ENCODE assay signal across 1 cellular context in the genomic region with DNA sequence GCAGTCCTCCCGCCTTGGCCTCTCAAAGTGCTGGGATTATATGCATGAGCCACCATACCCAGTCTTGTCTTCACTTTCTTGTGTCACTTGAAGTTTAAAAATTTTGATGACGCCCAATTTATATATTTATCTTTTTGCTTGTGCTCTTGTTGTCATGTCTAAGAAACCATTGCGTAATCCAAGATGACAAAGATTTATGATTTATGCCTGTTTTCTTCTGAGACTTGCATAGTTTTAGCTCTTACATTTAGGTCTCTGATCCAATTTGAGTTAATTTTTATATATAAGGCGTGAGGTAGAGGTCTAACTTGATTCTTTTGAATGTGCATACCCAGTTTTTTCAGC.
TF ChIP-seq lines count a peak whose summit lies in the region.

No MANE protein-coding gene starts in this region.

TF ChIP-seq in H1, 55 proteins besides CTCF, POLR2A, EP300 and RAD21:
- TF ChIP-seq CEBPB (IDR thresholded peaks at IDR 0.05; ENCODE audit: low read depth, low read length): peak; percentile 64; the same call in 1 of the 2 replicates
- TF ChIP-seq SP2 (IDR thresholded peaks at IDR 0.05; ENCODE audit: low read length): no peak
- TF ChIP-seq, protein P1, sequence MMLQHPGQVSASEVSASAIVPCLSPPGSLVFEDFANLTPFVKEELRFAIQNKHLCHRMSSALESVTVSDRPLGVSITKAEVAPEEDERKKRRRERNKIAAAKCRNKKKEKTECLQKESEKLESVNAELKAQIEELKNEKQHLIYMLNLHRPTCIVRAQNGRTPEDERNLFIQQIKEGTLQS (IDR thresholded peaks at IDR 0.05; ENCODE audit: insufficient read depth, low read depth, low read length): no peak
- no peak for TF ChIP-seq RNF2 (IDR thresholded peaks at IDR 0.05; ENCODE audit: borderline replicate concordance, low read depth, low read length, missing control alignments, poor library complexity, severe bottlenecking)
- no peak for TF ChIP-seq TAF1 (IDR thresholded peaks at IDR 0.05; ENCODE audit: low read depth, low read length)
- TF ChIP-seq CHD2 (IDR thresholded peaks at IDR 0.05; ENCODE audit: low read length): no peak
